Comparison of ENCODE assay signal across 8 cellular contexts in the genomic region with DNA sequence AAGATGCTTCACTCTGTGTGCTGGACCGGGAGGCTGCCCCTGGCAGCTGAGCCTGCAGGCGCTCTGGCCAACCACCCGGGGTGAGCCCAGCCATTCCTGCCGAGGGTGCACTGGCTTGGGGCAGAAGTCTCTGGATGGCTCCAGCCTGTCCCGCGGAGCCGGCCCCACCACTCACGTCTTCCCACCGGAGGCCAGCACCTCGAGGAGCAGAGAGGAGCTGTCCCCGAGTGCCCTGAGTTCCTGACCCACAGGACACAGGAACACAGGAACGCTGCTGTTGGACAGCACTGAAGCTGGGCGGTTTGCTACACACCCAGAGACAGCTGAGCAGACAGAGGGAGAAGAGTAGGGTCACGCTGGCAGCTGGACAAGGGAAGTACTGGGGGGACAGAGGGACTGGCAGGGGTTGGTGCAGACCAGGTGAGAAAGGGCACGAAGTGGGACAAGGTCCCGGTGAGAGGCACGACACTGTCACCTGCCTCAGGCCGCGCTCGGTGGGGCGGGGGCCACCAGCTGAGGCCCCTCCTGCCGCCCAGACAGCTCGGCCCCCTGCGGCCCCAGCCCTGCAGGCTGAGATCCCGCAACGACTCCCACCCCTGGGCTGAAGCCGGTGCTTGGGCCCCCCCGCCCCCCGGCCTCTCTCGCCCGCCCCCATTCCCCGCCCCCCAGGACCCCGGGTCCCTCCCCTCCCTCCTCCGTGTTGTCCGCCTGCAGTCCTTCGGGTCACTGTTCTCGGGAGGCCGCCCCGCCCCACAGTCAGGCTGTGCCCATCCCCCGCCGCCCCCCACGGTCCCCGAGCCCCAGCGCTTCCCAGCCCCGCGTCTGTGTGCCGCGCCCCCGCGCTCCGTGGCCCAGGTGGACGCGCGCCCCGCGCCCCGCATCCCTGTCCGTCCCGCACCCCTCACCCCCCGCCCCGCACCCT. TPM values are rescaled to one million over a fixed set of nuclear protein-coding genes. Genes with fewer than 3 reads are reported as not detected.
DNase-seq lines count a peak whose midpoint lies in the region; ATAC-seq and TF ChIP-seq lines count a peak whose summit lies in the region.

No MANE protein-coding gene starts in this region.

- no peak overlapping the region for H3K9ac ChIP-seq in DND-41 (ENCODE audit: low read depth, low read length)
- peak overlapping the region; percentile 70 for H3K9ac ChIP-seq in NT2/D1 (ENCODE audit: insufficient read length, low read depth)
- H3K9ac ChIP-seq in fibroblast of lung (ENCODE audit: insufficient read depth, low read length), result no peak overlapping the region
- H3K9ac ChIP-seq in trophoblast cell (ENCODE audit: low read length), result no peak overlapping the region
- H3K9ac ChIP-seq in Karpas-422 (ENCODE audit: low read length), result no peak overlapping the region

- no peak overlapping the region for H4K8ac ChIP-seq in trophoblast cell (ENCODE audit: low read depth, low read length)

- H4K20me1 ChIP-seq in DND-41 (ENCODE audit: insufficient read depth, low read length) (no peaks in the 10 kb centered on the region), fibroblast of lung (ENCODE audit: control insufficient read depth, extremely low read depth, insufficient read depth, low read length) (no peaks in the 10 kb centered on the region), Karpas-422 (ENCODE audit: insufficient read depth, low read depth, low read length) (no peaks in the 10 kb centered on the region)

- H3K27ac ChIP-seq in DND-41 (ENCODE audit: low read length) (no peak overlapping the region), fibroblast of lung (ENCODE audit: insufficient read depth, low read length) (no peak overlapping the region), trophoblast cell (ENCODE audit: low read depth, low read length) (no peak overlapping the region), Karpas-422 (ENCODE audit: low read length) (no peak overlapping the region)

- H2AFZ ChIP-seq in DND-41 (ENCODE audit: low read depth, low read length) (no peak overlapping the region), fibroblast of lung (ENCODE audit: low read length) (peak overlapping the region; percentile 35), trophoblast cell (ENCODE audit: insufficient read depth, low read length, poor library complexity) (no peak overlapping the region), Karpas-422 (ENCODE audit: low read length) (no peak overlapping the region)

- H3K27me3 ChIP-seq in DND-41 (ENCODE audit: insufficient read depth, low read length, poor library complexity) (no peaks in the 10 kb centered on the region), NT2/D1 (ENCODE audit: insufficient read depth, insufficient read length) (peaks cover 7% of the 10 kb centered on the region), fibroblast of lung (ENCODE audit: control insufficient read depth, insufficient read depth, low read length) (peaks cover 15% of the 10 kb centered on the region), trophoblast cell (ENCODE audit: insufficient read depth, low read length) (no peaks in the 10 kb centered on the region), Karpas-422 (ENCODE audit: low read length) (no peaks in the 10 kb centered on the region)

- peaks cover 2% of the 10 kb centered on the region for H3K79me1 ChIP-seq in trophoblast cell (ENCODE audit: low read length)

- no peak overlapping the region for H3K4me3 ChIP-seq in DND-41 (ENCODE audit: low read depth in 1 of 2, low read length in 2 of 2)
- peak overlapping the region; percentile 44 for H3K4me3 ChIP-seq in NT2/D1 (ENCODE audit: insufficient read length, low read depth)
- H3K4me3 ChIP-seq in fibroblast of lung (replicated peaks in 1 of 4; ENCODE audit: control extremely low read depth in 1 of 4, insufficient read depth in 1 of 4, low read depth in 3 of 4, low read length in 4 of 4), result peak overlapping the region in 1 of 4 experiments; percentile 36
- H3K4me3 ChIP-seq in trophoblast cell (ENCODE audit: low read depth, low read length), result no peak overlapping the region
- no peak overlapping the region for H3K4me3 ChIP-seq in Karpas-422 (ENCODE audit: low read length)

- H3K4me1 ChIP-seq in DND-41 (ENCODE audit: insufficient read depth, low read length) (no peaks in the 10 kb centered on the region), NT2/D1 (ENCODE audit: insufficient read depth, insufficient read length) (peaks cover 32% of the 10 kb centered on the region), fibroblast of lung (ENCODE audit: control insufficient read depth, extremely low read depth, insufficient read depth, low read length) (peaks cover 3% of the 10 kb centered on the region), trophoblast cell (ENCODE audit: control insufficient read depth in 1 of 2, insufficient read depth in 2 of 2, low read length in 2 of 2) (peaks cover 8 to 11% of the 10 kb centered on the region in 2 experiments), Karpas-422 (ENCODE audit: low read length) (no peaks in the 10 kb centered on the region)

- no peak overlapping the region for H3K18ac ChIP-seq in trophoblast cell (ENCODE audit: low read length)

- no CpG with 5 or more reads among the region's 61 CpGs for WGBS in trophoblast cell (ENCODE audit: extremely low coverage, insufficient coverage, insufficient read length)

- no peak overlapping the region for H3K14ac ChIP-seq in trophoblast cell (ENCODE audit: low read length)

- no peak overlapping the region for H2AK5ac ChIP-seq in trophoblast cell (ENCODE audit: low read length)

- no peak overlapping the region for H2BK120ac ChIP-seq in trophoblast cell (ENCODE audit: insufficient read depth, low read length, poor library complexity)

- H3K4me2 ChIP-seq in DND-41 (ENCODE audit: insufficient read depth, low read length) (no peak overlapping the region), fibroblast of lung (ENCODE audit: extremely low read depth, insufficient read depth, low read length) (peak overlapping the region; percentile 27), trophoblast cell (ENCODE audit: low read length) (peak overlapping the region; percentile 14), Karpas-422 (ENCODE audit: low read depth, low read length, poor library complexity, severe bottlenecking) (no peak overlapping the region)

- DNase-seq in DND-41, result no peak
- DNase-seq in NT2/D1 (ENCODE audit: low read depth, low spot score), result no peak
- no peak for DNase-seq in fibroblast of lung (ENCODE audit: low read depth in 2 of 2)
- DNase-seq in trophoblast cell, result peak in 1 of 2 donors; percentile 30
- no peak for DNase-seq in NK-92 treated with Interleukin-12 subunit alpha and Interleukin-12 subunit beta, amount 100 ng/mL, for 24 hours (lab: John Stamatoyannopoulos, UW)
- DNase-seq in Karpas-422, result no peak
- no peak for DNase-seq in left colon

- no peaks in the 10 kb centered on the region for H3K36me3 ChIP-seq in DND-41 (ENCODE audit: insufficient read depth, low read length)
- H3K36me3 ChIP-seq in NT2/D1 (ENCODE audit: insufficient read depth, insufficient read length, low read length), result peaks cover 16% of the 10 kb centered on the region
- H3K36me3 ChIP-seq in fibroblast of lung (ENCODE audit: control insufficient read depth, insufficient read depth, low read length), result no peaks in the 10 kb centered on the region
- H3K36me3 ChIP-seq in trophoblast cell (ENCODE audit: control insufficient read depth in 1 of 2, insufficient read depth in 2 of 2, low read length in 2 of 2), result peaks cover 8 to 10% of the 10 kb centered on the region in 2 experiments
- H3K36me3 ChIP-seq in Karpas-422 (ENCODE audit: insufficient read depth, low read length), result no peaks in the 10 kb centered on the region

- H2BK5ac ChIP-seq in trophoblast cell (ENCODE audit: low read depth, low read length, poor library complexity), result no peak overlapping the region

- 0 out of 3 replicates have a peak, but pooled peaks have one; percentile 25 for ATAC-seq in DND-41 (ENCODE audit: insufficient read depth, low read depth)
- no peak for ATAC-seq in HG03432 (IDR thresholded peaks at IDR 0.05; ENCODE audit: unreplicated experiment)
- no peak for ATAC-seq in left colon

- H3K23ac ChIP-seq in trophoblast cell (ENCODE audit: low read length), result no peak overlapping the region

- H4K91ac ChIP-seq in trophoblast cell (ENCODE audit: low read depth, low read length), result no peak overlapping the region

- H3K4ac ChIP-seq in trophoblast cell (ENCODE audit: low read depth, low read length), result no peak overlapping the region

- TF ChIP-seq CTCF in DND-41 (IDR thresholded peaks at IDR 0.05; ENCODE audit: borderline replicate concordance, extremely low read depth, low read length, poor library complexity, severe bottlenecking), result no peak
- no peak for TF ChIP-seq CTCF in fibroblast of lung (conservative IDR thresholded peaks at IDR 0.05 in 1 of 2, IDR thresholded peaks at IDR 0.05 in 1 of 2; ENCODE audit: low read depth in 1 of 2, low read length in 2 of 2)

- H3K9me2 ChIP-seq in Karpas-422 (replicated peaks; ENCODE audit: insufficient read depth, low read length), result no peaks in the 10 kb centered on the region

- H2BK12ac ChIP-seq in trophoblast cell (ENCODE audit: low read length), result no peak overlapping the region

- intact Hi-C loops in left colon (cut with DNase I, micrococcal nuclease), result loop anchor here in 1 of 2 donors (10.0 kb wide), 1 partner anchor 114 kb away; no protein-coding TSS in a partner anchor

- no peaks in the 10 kb centered on the region for H3K9me3 ChIP-seq in DND-41 (ENCODE audit: insufficient read depth, low read length, severe bottlenecking)
- peaks cover 5% of the 10 kb centered on the region; the same call in 1 of the 2 replicates for H3K9me3 ChIP-seq in NT2/D1 (ENCODE audit: insufficient read depth, low read length)
- H3K9me3 ChIP-seq in fibroblast of lung (ENCODE audit: control insufficient read depth, insufficient read depth, low read depth, low read length), result no peaks in the 10 kb centered on the region
- peaks cover 2% of the 10 kb centered on the region for H3K9me3 ChIP-seq in trophoblast cell (ENCODE audit: insufficient read depth, low read depth, low read length)
- no peaks in the 10 kb centered on the region for H3K9me3 ChIP-seq in Karpas-422 (ENCODE audit: low read length)

- H4K12ac ChIP-seq in trophoblast cell (ENCODE audit: low read depth, low read length), result no peak overlapping the region

- H3K79me2 ChIP-seq in DND-41 (ENCODE audit: insufficient read depth, low read length) (no peaks in the 10 kb centered on the region), fibroblast of lung (ENCODE audit: control insufficient read depth, insufficient read depth, low read length) (no peaks in the 10 kb centered on the region), trophoblast cell (ENCODE audit: control insufficient read depth, insufficient read depth, low read length, poor library complexity) (no peaks in the 10 kb centered on the region), Karpas-422 (ENCODE audit: low read length) (no peaks in the 10 kb centered on the region)

RNA-seq across cellular contexts. Expression of gene B4GALNT4, which starts 0.6 kb away (rescaled TPM):
- total RNA-seq in fibroblast of lung, result 1.5 and 1.8 TPM in 2 replicates
- polyA plus RNA-seq in fibroblast of lung, result 1.4 and 3.8 TPM in 2 replicates
- polyA plus RNA-seq in fibroblast of lung (2012), result 4.2 and 5.7 TPM in 2 replicates
- 0.93 and 1.2 TPM in 2 replicates for polyA minus RNA-seq in fibroblast of lung (ENCODE audit: low replicate concordance)
- 18.4 and 19.5 TPM in 2 replicates for polyA plus RNA-seq in trophoblast cell (2013)
- total RNA-seq in Karpas-422 (2014; rRNA removed; shearing (Covaris generic); ENCODE audit: low replicate concordance), result not detected in 2 replicates
- 1 to 10 TPM; 2.4 to 3.3 TPM for total RNA-seq in left colon

RNA-seq across cellular contexts. Expression of gene PKP3, which starts 25.3 kb away (rescaled TPM):
- total RNA-seq in fibroblast of lung, result 0.26 and 0.83 TPM in 2 replicates
- 0.17 and 0.24 TPM in 2 replicates for polyA plus RNA-seq in fibroblast of lung
- 0.38 and 0.84 TPM in 2 replicates for polyA plus RNA-seq in fibroblast of lung (2012)
- polyA minus RNA-seq in fibroblast of lung (ENCODE audit: low replicate concordance), result 0.15 TPM in 1 of 2 replicates, not detected in the other
- 44.7 and 45.2 TPM in 2 replicates for polyA plus RNA-seq in trophoblast cell (2013)
- 0.76 TPM in 1 of 2 replicates, not detected in the other for total RNA-seq in Karpas-422 (2014; rRNA removed; shearing (Covaris generic); ENCODE audit: low replicate concordance)
- 100 to 1,000 TPM; 168 to 194 TPM for total RNA-seq in left colon

RNA-seq across cellular contexts. Expression of gene SIGIRR, which starts 46.1 kb away (rescaled TPM):
- total RNA-seq in fibroblast of lung, result 13.4 and 16.7 TPM in 2 replicates
- polyA plus RNA-seq in fibroblast of lung, result 8.9 and 10.5 TPM in 2 replicates
- 25.6 and 29.5 TPM in 2 replicates for polyA plus RNA-seq in fibroblast of lung (2012)
- 7.6 and 9.5 TPM in 2 replicates for polyA minus RNA-seq in fibroblast of lung (ENCODE audit: low replicate concordance)
- polyA plus RNA-seq in trophoblast cell (2013), result 49.3 and 51.6 TPM in 2 replicates
- 28.9 and 34.6 TPM in 2 replicates for total RNA-seq in Karpas-422 (2014; rRNA removed; shearing (Covaris generic); ENCODE audit: low replicate concordance)
- 100 to 1,000 TPM; 123 to 152 TPM for total RNA-seq in left colon

RNA-seq across cellular contexts. Expression of gene IFITM3, which starts 48.0 kb away (rescaled TPM):
- total RNA-seq in fibroblast of lung (74.1 and 76.0 TPM in 2 replicates), left colon (100 to 1,000 TPM; 118 to 136 TPM)
- 482 and 876 TPM in 2 replicates for polyA plus RNA-seq in fibroblast of lung
- polyA plus RNA-seq in fibroblast of lung (2012), result 1,434 and 2,771 TPM in 2 replicates
- polyA minus RNA-seq in fibroblast of lung (ENCODE audit: low replicate concordance), result 1,383 and 3,346 TPM in 2 replicates
- 267 and 298 TPM in 2 replicates for polyA plus RNA-seq in trophoblast cell (2013)
- 1.7 TPM in 1 of 2 replicates, not detected in the other for total RNA-seq in Karpas-422 (2014; rRNA removed; shearing (Covaris generic); ENCODE audit: low replicate concordance)

RNA-seq across cellular contexts. Expression of gene IFITM1, which starts 54.8 kb away (rescaled TPM):
- total RNA-seq in fibroblast of lung, result 21.1 and 41.6 TPM in 2 replicates
- polyA plus RNA-seq in fibroblast of lung, result 54.9 and 93.0 TPM in 2 replicates
- 57.9 and 94.3 TPM in 2 replicates for polyA plus RNA-seq in fibroblast of lung (2012)
- 219 and 381 TPM in 2 replicates for polyA minus RNA-seq in fibroblast of lung (ENCODE audit: low replicate concordance)
- 84.5 and 88.4 TPM in 2 replicates for polyA plus RNA-seq in trophoblast cell (2013)
- 125 and 216 TPM in 2 replicates for total RNA-seq in Karpas-422 (2014; rRNA removed; shearing (Covaris generic); ENCODE audit: low replicate concordance)
- 100 to 1,000 TPM in 1 of 2 donors, 10 to 100 TPM in 1; 85.6 to 127 TPM for total RNA-seq in left colon

Comparison
In these comparisons a context has a peak if more than half of its experiments do, and no peak if none do; other contexts are left out.
1. H3K4me2 ChIP-seq: peak in fibroblast of lung (single experiment) and trophoblast cell (single experiment); none in DND-41 (single experiment) and Karpas-422 (single experiment).
2. RNA of gene PKP3, which starts 25.3 kb away (total RNA-seq): 168 to 194 TPM in left colon; 0.26 to 0.83 TPM in fibroblast of lung and 0.76 TPM in Karpas-422; every median in the first group is over 10 times any median in the second.